Comparison of ENCODE assay signal across 29 cellular contexts in the genomic region with DNA sequence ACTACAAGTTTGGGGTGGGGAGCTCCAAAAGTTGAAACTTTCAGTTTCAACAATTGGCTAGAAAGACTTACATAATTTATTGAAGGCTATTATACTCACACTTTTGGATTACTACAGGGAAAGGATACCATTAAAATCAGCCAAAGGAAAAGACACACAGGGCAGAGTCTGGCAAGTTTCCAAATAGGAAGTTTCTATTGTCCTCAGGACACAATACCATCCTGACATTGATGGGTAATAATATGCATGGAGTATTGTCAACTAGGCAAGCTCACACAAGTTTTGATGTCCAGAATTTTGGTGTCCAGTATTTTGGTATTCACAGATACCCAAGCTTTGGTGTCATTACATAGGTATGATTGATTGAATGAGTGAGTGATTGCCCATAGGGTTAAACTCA.
"Had no signal": no experiment of that assay in that cellular context is flagged by ENCODE, and none has a peak within 500 bp of the region (broad histone marks: within the 10 kb centered on the region; RNA-seq: fewer than 3 reads in every experiment).

No MANE protein-coding gene starts in this region.

- H3K9me3 ChIP-seq: ascending aorta, esophagus squamous epithelium, gastroesophageal sphincter had no signal

- H3K4me3 ChIP-seq: ascending aorta, esophagus squamous epithelium, gastroesophageal sphincter had no signal

- H3K4me1 ChIP-seq: ascending aorta, esophagus squamous epithelium, gastroesophageal sphincter had no signal

- H3K4me1 Mint-ChIP-seq: activated CD4-positive, alpha-beta memory T cell treated with anti-CD3 and anti-CD28 coated beads, Interleukin-2, amount 10 ng/mL, durations not matched to agents 7 days and 5 days; central memory CD8-positive, alpha-beta T cell; T-helper 17 cell had no signal

- DNase-seq: activated CD4-positive, alpha-beta memory T cell treated with anti-CD3 and anti-CD28 coated beads, Interleukin-2, amount 10 ng/mL, durations not matched to agents 7 days and 5 days; activated CD4-positive, alpha-beta T cell treated with anti-CD3 and anti-CD28 coated beads for 4 hours; activated CD4-positive, alpha-beta T cell treated with anti-CD3 and anti-CD28 coated beads, Interleukin-2, amount 10 ng/mL, durations not matched to agents 7 days and 5 days; activated CD4-positive, alpha-beta T cell treated with anti-CD3 and anti-CD28 coated beads, Interleukin-2, amount 50 U/mL, for 4 hours; activated CD4-positive, CD25-positive, alpha-beta regulatory T cell; activated CD4-positive, CD25-positive, alpha-beta regulatory T cell treated with anti-CD3 and anti-CD28 coated beads, Interleukin-2, amount 50 U/mL, for 72 hours; activated CD8-positive, alpha-beta memory T cell treated with anti-CD3 and anti-CD28 coated beads, Interleukin-2, amount 50 U/mL, for 48 hours; activated gamma-delta T cell; activated naive CD4-positive, alpha-beta T cell; activated naive CD4-positive, alpha-beta T cell treated with anti-CD3 and anti-CD28 coated beads, Interleukin-2, amount 10 ng/mL, durations not matched to agents 7 days and 5 days; activated naive CD8-positive, alpha-beta T cell treated with anti-CD3 and anti-CD28 coated beads, Interleukin-2, amount 10 ng/mL, durations not matched to agents 7 days and 5 days; activated T-cell treated with anti-CD3 and anti-CD28 coated beads for 4 hours; activated T-cell treated with anti-CD3 and anti-CD28 coated beads, Interleukin-2, amount 50 U/mL, for 24 hours; activated T-cell treated with anti-CD3 and anti-CD28 coated beads, Interleukin-2, amount 50 U/mL, for 72 hours; cortex of kidney; dermis blood vessel endothelial cell; effector CD8-positive, alpha-beta T cell; esophagus squamous epithelium; foreskin melanocyte; T-helper 1 cell; T-helper 17 cell; T1000 had no signal

- H3K36me3 Mint-ChIP-seq: activated naive CD4-positive, alpha-beta T cell treated with anti-CD3 and anti-CD28 coated beads, Interleukin-2, amount 10 ng/mL, durations not matched to agents 7 days and 5 days; activated naive CD4-positive, alpha-beta T cell treated with anti-CD3 and anti-CD28 coated beads, Interleukin-2, amount 50 U/mL, for 72 hours; activated naive CD8-positive, alpha-beta T cell treated with anti-CD3 and anti-CD28 coated beads, Interleukin-2, amount 10 ng/mL, durations not matched to agents 7 days and 5 days; brain had no signal

- H3K4me3 Mint-ChIP-seq: activated CD4-positive, alpha-beta memory T cell treated with anti-CD3 and anti-CD28 coated beads, Interleukin-2, amount 10 ng/mL, durations not matched to agents 7 days and 5 days; activated CD4-positive, alpha-beta T cell treated with anti-CD3 and anti-CD28 coated beads, Interleukin-2, amount 10 ng/mL, durations not matched to agents 7 days and 5 days; activated naive CD4-positive, alpha-beta T cell treated with anti-CD3 and anti-CD28 coated beads, Interleukin-2, amount 10 ng/mL, durations not matched to agents 7 days and 5 days; activated naive CD8-positive, alpha-beta T cell treated with anti-CD3 and anti-CD28 coated beads, Interleukin-2, amount 10 ng/mL, durations not matched to agents 7 days and 5 days; activated T-cell treated with anti-CD3 and anti-CD28 coated beads, Interleukin-2, amount 50 U/mL, for 24 hours; activated T-cell treated with anti-CD3 and anti-CD28 coated beads, Interleukin-2, amount 50 U/mL, for 72 hours; brain; central memory CD8-positive, alpha-beta T cell; T-helper 17 cell; T-helper 2 cell treated with Interferon-gamma antibody and Interleukin-4, amounts not matched to agents 5 μg/mL and 100 μg/mL, for 36 hours had no signal

- H3K27me3 Mint-ChIP-seq: activated CD4-positive, alpha-beta memory T cell treated with anti-CD3 and anti-CD28 coated beads, Interleukin-2, amount 10 ng/mL, durations not matched to agents 7 days and 5 days; activated CD4-positive, alpha-beta T cell treated with anti-CD3 and anti-CD28 coated beads, Interleukin-2, amount 10 ng/mL, durations not matched to agents 7 days and 5 days; activated naive CD4-positive, alpha-beta T cell treated with anti-CD3 and anti-CD28 coated beads, Interleukin-2, amount 10 ng/mL, durations not matched to agents 7 days and 5 days; activated naive CD8-positive, alpha-beta T cell treated with anti-CD3 and anti-CD28 coated beads, Interleukin-2, amount 10 ng/mL, durations not matched to agents 7 days and 5 days; activated T-cell treated with anti-CD3 and anti-CD28 coated beads, Interleukin-2, amount 50 U/mL, for 24 hours; brain; central memory CD8-positive, alpha-beta T cell; T-helper 17 cell had no signal

- H3K27ac ChIP-seq: ascending aorta, epithelial cell of prostate, esophagus squamous epithelium, gastroesophageal sphincter had no signal

- H3K27me3 ChIP-seq: ascending aorta, esophagus squamous epithelium, gastroesophageal sphincter had no signal

- H3K36me3 ChIP-seq: ascending aorta, esophagus squamous epithelium, gastroesophageal sphincter had no signal

- H3K27ac Mint-ChIP-seq: activated CD4-positive, alpha-beta memory T cell treated with anti-CD3 and anti-CD28 coated beads, Interleukin-2, amount 10 ng/mL, durations not matched to agents 7 days and 5 days; activated CD4-positive, alpha-beta T cell treated with anti-CD3 and anti-CD28 coated beads, Interleukin-2, amount 10 ng/mL, durations not matched to agents 7 days and 5 days; activated naive CD4-positive, alpha-beta T cell treated with anti-CD3 and anti-CD28 coated beads, Interleukin-2, amount 10 ng/mL, durations not matched to agents 7 days and 5 days; activated naive CD4-positive, alpha-beta T cell treated with anti-CD3 and anti-CD28 coated beads, Interleukin-2, amount 50 U/mL, for 72 hours; activated naive CD8-positive, alpha-beta T cell treated with anti-CD3 and anti-CD28 coated beads, Interleukin-2, amount 10 ng/mL, durations not matched to agents 7 days and 5 days; activated T-cell treated with anti-CD3 and anti-CD28 coated beads, Interleukin-2, amount 50 U/mL, for 24 hours; activated T-cell treated with anti-CD3 and anti-CD28 coated beads, Interleukin-2, amount 50 U/mL, for 72 hours; brain; T-helper 17 cell; T-helper 2 cell treated with Interferon-gamma antibody and Interleukin-4, amounts not matched to agents 5 μg/mL and 100 μg/mL, for 36 hours had no signal
